In the genomic region with DNA sequence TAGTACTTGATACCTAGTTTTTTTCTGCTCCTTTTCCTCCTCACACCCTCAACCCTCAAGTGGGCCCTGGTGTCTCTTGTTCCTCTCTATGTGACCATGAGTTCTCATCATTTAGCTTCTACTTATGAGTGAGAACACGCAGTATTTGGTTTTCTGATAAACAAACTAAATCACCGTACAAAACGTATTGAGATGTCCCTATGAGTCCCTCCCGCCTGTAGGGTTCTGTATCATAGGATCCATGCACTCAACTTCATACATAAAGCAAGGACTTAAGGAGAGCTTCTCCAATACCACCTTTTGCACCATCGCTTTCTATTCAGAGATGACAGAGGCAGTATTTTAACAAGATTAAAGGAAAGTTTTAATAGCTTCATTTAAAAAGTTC, we compare ENCODE assay signal across 8 cellular contexts. TPM values are rescaled to one million over a fixed set of nuclear protein-coding genes. Genes with fewer than 3 reads are reported as not detected.
DNase-seq lines count a peak whose midpoint lies in the region; ATAC-seq, FAIRE-seq and TF ChIP-seq lines count a peak whose summit lies in the region.

No MANE protein-coding gene starts in this region.

- no peak for DNase-seq in activated CD8-positive, alpha-beta memory T cell treated with anti-CD3 and anti-CD28 coated beads, Interleukin-2, amount 10 ng/mL, durations not matched to agents 7 days and 5 days
- DNase-seq in activated CD8-positive, alpha-beta memory T cell treated with anti-CD3 and anti-CD28 coated beads, Interleukin-2, amount 50 U/mL, for 4 hours, result no peak
- no peak for DNase-seq in activated CD8-positive, alpha-beta T cell treated with anti-CD3 and anti-CD28 coated beads, Interleukin-2, amount 10 ng/mL, durations not matched to agents 7 days and 5 days
- DNase-seq in kidney (no peak), testis (no peak), GM13976 (ENCODE audit: low spot score) (no peak)

- TF ChIP-seq POLR2A in testis (IDR thresholded peaks at IDR 0.05), result no peak

- H3K4me3 ChIP-seq in kidney (ENCODE audit: low read length in 2 of 2) (peak overlapping the region; percentile 78 to 87), testis (peak overlapping the region; percentile 63 to 79)

- H3K27me3 ChIP-seq in testis, result no peaks in the 10 kb centered on the region

- peaks cover 46% of the 10 kb centered on the region for H3K4me1 Mint-ChIP-seq in activated CD8-positive, alpha-beta memory T cell treated with anti-CD3 and anti-CD28 coated beads, Interleukin-2, amount 10 ng/mL, durations not matched to agents 7 days and 5 days
- H3K4me1 Mint-ChIP-seq in activated CD8-positive, alpha-beta T cell treated with anti-CD3 and anti-CD28 coated beads, Interleukin-2, amount 10 ng/mL, durations not matched to agents 7 days and 5 days (ENCODE audit: low read depth), result peaks cover 41% of the 10 kb centered on the region

- no peak for TF ChIP-seq CTCF in kidney (IDR thresholded peaks at IDR 0.05; ENCODE audit: borderline replicate concordance, extremely low read depth, insufficient read depth)
- no peak for TF ChIP-seq CTCF in testis (IDR thresholded peaks at IDR 0.05)
- TF ChIP-seq CTCF in GM13976 (IDR thresholded peaks at IDR 0.05; ENCODE audit: borderline replicate concordance, control extremely low read depth, extremely low read depth, insufficient read depth, missing control alignments), result no peak

- H3K27ac Mint-ChIP-seq in activated CD8-positive, alpha-beta memory T cell treated with anti-CD3 and anti-CD28 coated beads, Interleukin-2, amount 10 ng/mL, durations not matched to agents 7 days and 5 days, result peak overlapping the region; percentile 94
- peak overlapping the region; percentile 81 for H3K27ac Mint-ChIP-seq in activated CD8-positive, alpha-beta T cell treated with anti-CD3 and anti-CD28 coated beads, Interleukin-2, amount 10 ng/mL, durations not matched to agents 7 days and 5 days

- H3K9ac ChIP-seq in kidney (ENCODE audit: low read length in 2 of 2), result peak overlapping the region in 1 of 2 donors; percentile 93

- CTCF ChIA-PET in activated CD8-positive, alpha-beta memory T cell treated with anti-CD3 and anti-CD28 coated beads, Interleukin-2, amount 10 ng/mL, durations not matched to agents 7 days and 5 days (lab: Charles Lee), result interaction anchor here (1.1 to 1.4 kb wide), 3 partner anchors 19 to 37 kb away, joined by 3 to 5 read pairs (median 4); no protein-coding TSS in a partner anchor
- CTCF ChIA-PET in activated CD8-positive, alpha-beta T cell treated with anti-CD3 and anti-CD28 coated beads, Interleukin-2, amount 10 ng/mL, durations not matched to agents 7 days and 5 days (lab: Charles Lee), result interaction anchor here (0.9 to 1.4 kb wide), 4 partner anchors 19 to 181 kb away, joined by 3 to 5 read pairs (median 4); no protein-coding TSS in a partner anchor

- ATAC-seq in activated CD8-positive, alpha-beta memory T cell treated with anti-CD3 and anti-CD28 coated beads, Interleukin-2, amount 10 ng/mL, durations not matched to agents 7 days and 5 days, result peak; percentile 14
- no peak for ATAC-seq in activated CD8-positive, alpha-beta T cell treated with anti-CD3 and anti-CD28 coated beads, Interleukin-2, amount 10 ng/mL, durations not matched to agents 7 days and 5 days
- ATAC-seq in HG02840 (IDR thresholded peaks at IDR 0.05; ENCODE audit: low FRiP score, unreplicated experiment) (no peak), GM18858 (IDR thresholded peaks at IDR 0.05; ENCODE audit: unreplicated experiment) (no peak)

- WGBS in testis, 2 donors, result 5 to 15% methylated on average over 5 of the region's 5 CpGs

- no peaks in the 10 kb centered on the region for H3K36me3 ChIP-seq in kidney (ENCODE audit: control insufficient read depth in 1 of 2, insufficient read depth in 2 of 2, low read length in 2 of 2)
- H3K36me3 ChIP-seq in testis (ENCODE audit: low read depth, missing control alignments), result no peaks in the 10 kb centered on the region

- POLR2A ChIA-PET in activated CD8-positive, alpha-beta T cell treated with anti-CD3 and anti-CD28 coated beads, Interleukin-2, amount 10 ng/mL, durations not matched to agents 7 days and 5 days (lab: Charles Lee), result interaction anchor here (0.9 to 2.4 kb wide), 5 partner anchors 19 to 342 kb away, joined by 3 to 18 read pairs (median 4); a partner anchor contains a TSS

- H3K9me3 Mint-ChIP-seq in activated CD8-positive, alpha-beta memory T cell treated with anti-CD3 and anti-CD28 coated beads, Interleukin-2, amount 10 ng/mL, durations not matched to agents 7 days and 5 days (ENCODE audit: low read depth), result no peaks in the 10 kb centered on the region
- H3K9me3 Mint-ChIP-seq in activated CD8-positive, alpha-beta T cell treated with anti-CD3 and anti-CD28 coated beads, Interleukin-2, amount 10 ng/mL, durations not matched to agents 7 days and 5 days (ENCODE audit: insufficient read depth), result no peaks in the 10 kb centered on the region

- H3K27ac ChIP-seq in kidney (ENCODE audit: low read depth in 2 of 2, low read length in 2 of 2), result peak overlapping the region; percentile 3 to 95
- H3K27ac ChIP-seq in testis, result peak overlapping the region; percentile 92 to 93

- H3K27me3 Mint-ChIP-seq in activated CD8-positive, alpha-beta memory T cell treated with anti-CD3 and anti-CD28 coated beads, Interleukin-2, amount 10 ng/mL, durations not matched to agents 7 days and 5 days, result no peaks in the 10 kb centered on the region
- no peaks in the 10 kb centered on the region for H3K27me3 Mint-ChIP-seq in activated CD8-positive, alpha-beta T cell treated with anti-CD3 and anti-CD28 coated beads, Interleukin-2, amount 10 ng/mL, durations not matched to agents 7 days and 5 days (ENCODE audit: low read depth)

- in situ Hi-C loops in GM13976 (cut with MboI; ENCODE audit: low sequenced_read_pairs, unreplicated experiment), result no loop called here

- intact Hi-C loops in kidney (cut with DNase I), result no loop called here
- intact Hi-C loops in testis (cut with DNase I; ENCODE audit: low total_unique reads), result no loop called here

- no peak for FAIRE-seq in kidney (lab: Jason Lieb, UNC)

- H3K9me3 ChIP-seq in kidney (ENCODE audit: control insufficient read depth in 1 of 2, low read length in 2 of 2) (no peaks in the 10 kb centered on the region), testis (no peaks in the 10 kb centered on the region)

- H3K36me3 Mint-ChIP-seq in activated CD8-positive, alpha-beta memory T cell treated with anti-CD3 and anti-CD28 coated beads, Interleukin-2, amount 10 ng/mL, durations not matched to agents 7 days and 5 days, result peaks cover 3% of the 10 kb centered on the region
- peaks cover 6% of the 10 kb centered on the region for H3K36me3 Mint-ChIP-seq in activated CD8-positive, alpha-beta T cell treated with anti-CD3 and anti-CD28 coated beads, Interleukin-2, amount 10 ng/mL, durations not matched to agents 7 days and 5 days (ENCODE audit: low read depth)

- peaks cover 3 to 8% of the 10 kb centered on the region in 2 donors for H3K4me1 ChIP-seq in kidney (ENCODE audit: control insufficient read depth in 1 of 2, insufficient read depth in 1 of 2, low read depth in 1 of 2, low read length in 2 of 2)
- peaks cover 3% of the 10 kb centered on the region for H3K4me1 ChIP-seq in testis

- H3K4me3 Mint-ChIP-seq in activated CD8-positive, alpha-beta memory T cell treated with anti-CD3 and anti-CD28 coated beads, Interleukin-2, amount 10 ng/mL, durations not matched to agents 7 days and 5 days, result peak overlapping the region; percentile 82
- peak overlapping the region; percentile 75 for H3K4me3 Mint-ChIP-seq in activated CD8-positive, alpha-beta T cell treated with anti-CD3 and anti-CD28 coated beads, Interleukin-2, amount 10 ng/mL, durations not matched to agents 7 days and 5 days

RNA-seq across cellular contexts. Expression of a gene that starts 0.6 kb away (rescaled TPM):
- 10 to 100 TPM; 13.7 to 20.3 TPM for total RNA-seq in activated CD8-positive, alpha-beta memory T cell treated with anti-CD3 and anti-CD28 coated beads, Interleukin-2, amount 10 ng/mL, durations not matched to agents 7 days and 5 days
- 10 to 100 TPM; 10.6 to 11.2 TPM for total RNA-seq in activated CD8-positive, alpha-beta T cell treated with anti-CD3 and anti-CD28 coated beads, Interleukin-2, amount 10 ng/mL, durations not matched to agents 7 days and 5 days
- total RNA-seq in kidney (33.7 TPM), testis (10 to 100 TPM; 12.9 to 13.1 TPM)
- polyA plus RNA-seq in kidney (ENCODE audit: insufficient read depth, low read depth, low replicate concordance) (31.1 TPM), testis (ENCODE audit: insufficient read depth, low read depth, low replicate concordance) (13.2 TPM)

RNA-seq across cellular contexts. Expression of a gene that starts 35.4 kb away (rescaled TPM):
- 1 to 10 TPM; 4.7 to 5.1 TPM for total RNA-seq in activated CD8-positive, alpha-beta memory T cell treated with anti-CD3 and anti-CD28 coated beads, Interleukin-2, amount 10 ng/mL, durations not matched to agents 7 days and 5 days
- 1 to 10 TPM; 3.8 to 4.1 TPM for total RNA-seq in activated CD8-positive, alpha-beta T cell treated with anti-CD3 and anti-CD28 coated beads, Interleukin-2, amount 10 ng/mL, durations not matched to agents 7 days and 5 days
- total RNA-seq in kidney (5.3 TPM), testis (1 to 10 TPM; 4.8 to 5.6 TPM)
- polyA plus RNA-seq in kidney (ENCODE audit: insufficient read depth, low read depth, low replicate concordance) (2.6 TPM), testis (ENCODE audit: insufficient read depth, low read depth, low replicate concordance) (2.1 TPM)

RNA-seq across cellular contexts. Expression of a gene that starts 46.0 kb away (rescaled TPM):
- 10 to 100 TPM; 18.4 to 19.1 TPM for total RNA-seq in activated CD8-positive, alpha-beta memory T cell treated with anti-CD3 and anti-CD28 coated beads, Interleukin-2, amount 10 ng/mL, durations not matched to agents 7 days and 5 days
- 10 to 100 TPM; 21.6 to 23.2 TPM for total RNA-seq in activated CD8-positive, alpha-beta T cell treated with anti-CD3 and anti-CD28 coated beads, Interleukin-2, amount 10 ng/mL, durations not matched to agents 7 days and 5 days
- total RNA-seq in kidney (21.0 TPM), testis (1 to 10 TPM; 8.7 to 9.7 TPM)
- polyA plus RNA-seq in kidney (ENCODE audit: insufficient read depth, low read depth, low replicate concordance) (9.0 TPM), testis (ENCODE audit: insufficient read depth, low read depth, low replicate concordance) (7.1 TPM)

RNA-seq across cellular contexts. Expression of a gene that starts 46.2 kb away (rescaled TPM):
- 10 to 100 TPM; 32.3 to 45.8 TPM for total RNA-seq in activated CD8-positive, alpha-beta memory T cell treated with anti-CD3 and anti-CD28 coated beads, Interleukin-2, amount 10 ng/mL, durations not matched to agents 7 days and 5 days
- total RNA-seq in activated CD8-positive, alpha-beta T cell treated with anti-CD3 and anti-CD28 coated beads, Interleukin-2, amount 10 ng/mL, durations not matched to agents 7 days and 5 days, result 10 to 100 TPM; 29.6 to 30.4 TPM
- total RNA-seq in kidney (42.0 TPM), testis (10 to 100 TPM; 36.3 to 39.7 TPM)
- polyA plus RNA-seq in kidney (ENCODE audit: insufficient read depth, low read depth, low replicate concordance) (20.6 TPM), testis (ENCODE audit: insufficient read depth, low read depth, low replicate concordance) (11.5 TPM)
